16 cellular contexts compared by ENCODE assay signal in the genomic region with DNA sequence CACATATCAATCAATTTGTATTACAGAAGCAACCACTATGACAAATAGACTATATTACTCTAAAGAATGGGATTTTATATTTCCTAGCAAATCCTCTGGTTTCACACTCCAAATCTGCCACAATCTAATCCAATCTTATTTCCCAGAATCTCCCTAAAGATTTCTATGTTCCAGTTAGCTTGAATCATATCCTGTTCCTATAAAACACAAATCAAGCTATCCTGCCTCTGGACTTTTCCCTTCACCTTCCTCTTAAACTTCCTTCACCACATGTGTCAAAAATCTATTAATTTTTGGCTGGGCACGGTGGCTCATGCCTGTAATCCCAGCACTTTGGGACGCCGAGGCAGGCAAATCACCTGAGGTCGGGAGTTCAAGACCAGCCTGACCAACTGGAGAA. TPM values are rescaled to one million over a fixed set of nuclear protein-coding genes. Genes with fewer than 3 reads are reported as not detected.
DNase-seq lines count a peak whose midpoint lies in the region; ATAC-seq and TF ChIP-seq lines count a peak whose summit lies in the region.
"Had no signal": no experiment of that assay in that cellular context is flagged by ENCODE, and none has a peak within 500 bp of the region (broad histone marks: within the 10 kb centered on the region; RNA-seq: fewer than 3 reads in every experiment).

No MANE protein-coding gene starts in this region.

- peaks cover 6% of the 10 kb centered on the region for H3K36me3 ChIP-seq in left ventricle myocardium inferior
- no peaks in the 10 kb centered on the region for H3K36me3 ChIP-seq in right atrium auricular region
- H3K36me3 ChIP-seq: HAP-1 had no signal

- H3K27me3 Mint-ChIP-seq in WTC11 (ENCODE audit: low read depth), result no peaks in the 10 kb centered on the region

- no peak overlapping the region for H3K4me3 Mint-ChIP-seq in WTC11
- H3K4me3 Mint-ChIP-seq: CD8-positive, alpha-beta memory T cell had no signal

- H3K36me3 Mint-ChIP-seq in WTC11, result peaks cover 12% of the 10 kb centered on the region

- CTCF ChIA-PET in WTC11 (lab: Charles Lee), result no interaction called here

- no peak for TF ChIP-seq CTCF in left ventricle myocardium inferior (IDR thresholded peaks at IDR 0.05; ENCODE audit: borderline replicate concordance)
- TF ChIP-seq CTCF in right atrium auricular region (IDR thresholded peaks at IDR 0.05), result no peak
- no peak for TF ChIP-seq CTCF in WTC11 (IDR thresholded peaks at IDR 0.05)

- DNase-seq in left ventricle myocardium inferior, result no peak
- DNase-seq in right atrium auricular region (ENCODE audit: low spot score), result no peak
- DNase-seq in WTC11 (ENCODE audit: low spot score), result no peak
- peak; percentile 19 to 53 for DNase-seq in lung microvascular endothelial cell (ENCODE audit: low read depth in 2 of 2)
- no peak for DNase-seq in D341Med (ENCODE audit: low spot score)
- no peak for DNase-seq in NCI-H345 (lab: John Stamatoyannopoulos, UW)
- no peak for DNase-seq in NCI-H1105 (lab: John Stamatoyannopoulos, UW)
- DNase-seq: 8988T; AML-193; Caco-2; CD8-positive, alpha-beta memory T cell; DMS 273 treated with DMSO at 0.1 percent for 48 hours; GOT3 had no signal

- POLR2A ChIA-PET in WTC11 (lab: Charles Lee), result no interaction called here

- ATAC-seq in WTC11, result no peak
- ATAC-seq: HepG2 had no signal

- no peaks in the 10 kb centered on the region for H3K27me3 ChIP-seq in left ventricle myocardium inferior (ENCODE audit: low read depth)
- H3K27me3 ChIP-seq in right atrium auricular region, result no peaks in the 10 kb centered on the region
- H3K27me3 ChIP-seq: BLaER1 had no signal

- intact Hi-C loops in left ventricle myocardium inferior (cut with micrococcal nuclease), result no loop called here

- H3K4me1 Mint-ChIP-seq in WTC11, result peaks cover 36% of the 10 kb centered on the region

- H3K4me3 ChIP-seq in left ventricle myocardium inferior (no peak overlapping the region), right atrium auricular region (no peak overlapping the region)
- H3K4me3 ChIP-seq: BLaER1, HAP-1 had no signal

- H3K27ac ChIP-seq in left ventricle myocardium inferior (replicated peaks) (peak overlapping the region; percentile 58), right atrium auricular region (peak overlapping the region in 1 of 2 donors; percentile 8)
- H3K27ac ChIP-seq: BLaER1 had no signal

- H3K9me3 ChIP-seq in left ventricle myocardium inferior (replicated peaks) (no peaks in the 10 kb centered on the region), right atrium auricular region (no peaks in the 10 kb centered on the region)
- H3K9me3 ChIP-seq: BLaER1, Caco-2, HAP-1 had no signal

- H3K9me3 Mint-ChIP-seq in WTC11, result no peaks in the 10 kb centered on the region
- H3K9me3 Mint-ChIP-seq: CD8-positive, alpha-beta memory T cell had no signal

- H3K4me1 ChIP-seq in left ventricle myocardium inferior (peaks cover 83% of the 10 kb centered on the region), right atrium auricular region (peaks cover 0 to 27% of the 10 kb centered on the region in 2 donors)
- H3K4me1 ChIP-seq: Caco-2 had no signal

- 0 out of 2 replicates have a peak overlapping the region, but pooled peaks have one; percentile 25 for H3K27ac Mint-ChIP-seq in WTC11

TF ChIP-seq in WTC11, 78 proteins besides CTCF, POLR2A, EP300 and RAD21 (continues in another document):
- TF ChIP-seq, protein P1, sequence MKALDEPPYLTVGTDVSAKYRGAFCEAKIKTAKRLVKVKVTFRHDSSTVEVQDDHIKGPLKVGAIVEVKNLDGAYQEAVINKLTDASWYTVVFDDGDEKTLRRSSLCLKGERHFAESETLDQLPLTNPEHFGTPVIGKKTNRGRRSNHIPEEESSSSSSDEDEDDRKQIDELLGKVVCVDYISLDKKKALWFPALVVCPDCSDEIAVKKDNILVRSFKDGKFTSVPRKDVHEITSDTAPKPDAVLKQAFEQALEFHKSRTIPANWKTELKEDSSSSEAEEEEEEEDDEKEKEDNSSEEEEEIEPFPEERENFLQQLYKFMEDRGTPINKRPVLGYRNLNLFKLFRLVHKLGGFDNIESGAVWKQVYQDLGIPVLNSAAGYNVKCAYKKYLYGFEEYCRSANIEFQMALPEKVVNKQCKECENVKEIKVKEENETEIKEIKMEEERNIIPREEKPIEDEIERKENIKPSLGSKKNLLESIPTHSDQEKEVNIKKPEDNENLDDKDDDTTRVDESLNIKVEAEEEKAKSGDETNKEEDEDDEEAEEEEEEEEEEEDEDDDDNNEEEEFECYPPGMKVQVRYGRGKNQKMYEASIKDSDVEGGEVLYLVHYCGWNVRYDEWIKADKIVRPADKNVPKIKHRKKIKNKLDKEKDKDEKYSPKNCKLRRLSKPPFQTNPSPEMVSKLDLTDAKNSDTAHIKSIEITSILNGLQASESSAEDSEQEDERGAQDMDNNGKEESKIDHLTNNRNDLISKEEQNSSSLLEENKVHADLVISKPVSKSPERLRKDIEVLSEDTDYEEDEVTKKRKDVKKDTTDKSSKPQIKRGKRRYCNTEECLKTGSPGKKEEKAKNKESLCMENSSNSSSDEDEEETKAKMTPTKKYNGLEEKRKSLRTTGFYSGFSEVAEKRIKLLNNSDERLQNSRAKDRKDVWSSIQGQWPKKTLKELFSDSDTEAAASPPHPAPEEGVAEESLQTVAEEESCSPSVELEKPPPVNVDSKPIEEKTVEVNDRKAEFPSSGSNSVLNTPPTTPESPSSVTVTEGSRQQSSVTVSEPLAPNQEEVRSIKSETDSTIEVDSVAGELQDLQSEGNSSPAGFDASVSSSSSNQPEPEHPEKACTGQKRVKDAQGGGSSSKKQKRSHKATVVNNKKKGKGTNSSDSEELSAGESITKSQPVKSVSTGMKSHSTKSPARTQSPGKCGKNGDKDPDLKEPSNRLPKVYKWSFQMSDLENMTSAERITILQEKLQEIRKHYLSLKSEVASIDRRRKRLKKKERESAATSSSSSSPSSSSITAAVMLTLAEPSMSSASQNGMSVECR (CRISPR knock-in tag; IDR thresholded peaks at IDR 0.05; ENCODE audit: borderline replicate concordance), result no peak
- no peak for TF ChIP-seq ZNF219 (CRISPR knock-in tag; IDR thresholded peaks at IDR 0.05; ENCODE audit: borderline replicate concordance)
- TF ChIP-seq, protein P2, sequence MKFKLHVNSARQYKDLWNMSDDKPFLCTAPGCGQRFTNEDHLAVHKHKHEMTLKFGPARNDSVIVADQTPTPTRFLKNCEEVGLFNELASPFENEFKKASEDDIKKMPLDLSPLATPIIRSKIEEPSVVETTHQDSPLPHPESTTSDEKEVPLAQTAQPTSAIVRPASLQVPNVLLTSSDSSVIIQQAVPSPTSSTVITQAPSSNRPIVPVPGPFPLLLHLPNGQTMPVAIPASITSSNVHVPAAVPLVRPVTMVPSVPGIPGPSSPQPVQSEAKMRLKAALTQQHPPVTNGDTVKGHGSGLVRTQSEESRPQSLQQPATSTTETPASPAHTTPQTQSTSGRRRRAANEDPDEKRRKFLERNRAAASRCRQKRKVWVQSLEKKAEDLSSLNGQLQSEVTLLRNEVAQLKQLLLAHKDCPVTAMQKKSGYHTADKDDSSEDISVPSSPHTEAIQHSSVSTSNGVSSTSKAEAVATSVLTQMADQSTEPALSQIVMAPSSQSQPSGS (CRISPR knock-in tag; IDR thresholded peaks at IDR 0.05; ENCODE audit: borderline replicate concordance, low read depth), result no peak
- TF ChIP-seq ZNF232 (CRISPR knock-in tag; IDR thresholded peaks at IDR 0.05), result no peak
- TF ChIP-seq ZBTB21 (CRISPR knock-in tag; IDR thresholded peaks at IDR 0.05; ENCODE audit: borderline replicate concordance), result no peak
- no peak for TF ChIP-seq NFATC4 (CRISPR knock-in tag; IDR thresholded peaks at IDR 0.05)
- TF ChIP-seq, protein P3, sequence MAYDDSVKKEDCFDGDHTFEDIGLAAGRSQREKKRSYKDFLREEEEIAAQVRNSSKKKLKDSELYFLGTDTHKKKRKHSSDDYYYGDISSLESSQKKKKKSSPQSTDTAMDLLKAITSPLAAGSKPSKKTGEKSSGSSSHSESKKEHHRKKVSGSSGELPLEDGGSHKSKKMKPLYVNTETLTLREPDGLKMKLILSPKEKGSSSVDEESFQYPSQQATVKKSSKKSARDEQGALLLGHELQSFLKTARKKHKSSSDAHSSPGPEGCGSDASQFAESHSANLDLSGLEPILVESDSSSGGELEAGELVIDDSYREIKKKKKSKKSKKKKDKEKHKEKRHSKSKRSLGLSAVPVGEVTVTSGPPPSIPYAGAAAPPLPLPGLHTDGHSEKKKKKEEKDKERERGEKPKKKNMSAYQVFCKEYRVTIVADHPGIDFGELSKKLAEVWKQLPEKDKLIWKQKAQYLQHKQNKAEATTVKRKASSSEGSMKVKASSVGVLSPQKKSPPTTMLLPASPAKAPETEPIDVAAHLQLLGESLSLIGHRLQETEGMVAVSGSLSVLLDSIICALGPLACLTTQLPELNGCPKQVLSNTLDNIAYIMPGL (CRISPR knock-in tag; IDR thresholded peaks at IDR 0.05), result no peak
- no peak for TF ChIP-seq ZMAT4 (CRISPR knock-in tag; IDR thresholded peaks at IDR 0.05)
- no peak for TF ChIP-seq GABPB1 (CRISPR knock-in tag; IDR thresholded peaks at IDR 0.05)
- no peak for TF ChIP-seq E2F1 (CRISPR knock-in tag; IDR thresholded peaks at IDR 0.05)

RNA-seq across cellular contexts. Expression of gene PIK3C2A, which starts 50.0 kb away (rescaled TPM):
- 30.6 TPM for total RNA-seq in left ventricle myocardium inferior
- total RNA-seq in right atrium auricular region, result 10 to 100 TPM; 37.2 to 44.6 TPM
- total RNA-seq in WTC11 (2021), result 90.1 to 105 TPM (median 97.2 TPM) in 3 replicates
- total RNA-seq in lung microvascular endothelial cell, result 29.8 and 35.5 TPM in 2 replicates

Comparison
In these comparisons a context has a peak if more than half of its experiments do, and no peak if none do; other contexts are left out.
1. DNase-seq: peak in lung microvascular endothelial cell (2 of 2); none in left ventricle myocardium inferior (single experiment), right atrium auricular region (single experiment), WTC11 (single experiment), D341Med (single experiment), NCI-H345 (single experiment) and NCI-H1105 (single experiment).